ENCODE assay signal across 7 cellular contexts in the genomic region with DNA sequence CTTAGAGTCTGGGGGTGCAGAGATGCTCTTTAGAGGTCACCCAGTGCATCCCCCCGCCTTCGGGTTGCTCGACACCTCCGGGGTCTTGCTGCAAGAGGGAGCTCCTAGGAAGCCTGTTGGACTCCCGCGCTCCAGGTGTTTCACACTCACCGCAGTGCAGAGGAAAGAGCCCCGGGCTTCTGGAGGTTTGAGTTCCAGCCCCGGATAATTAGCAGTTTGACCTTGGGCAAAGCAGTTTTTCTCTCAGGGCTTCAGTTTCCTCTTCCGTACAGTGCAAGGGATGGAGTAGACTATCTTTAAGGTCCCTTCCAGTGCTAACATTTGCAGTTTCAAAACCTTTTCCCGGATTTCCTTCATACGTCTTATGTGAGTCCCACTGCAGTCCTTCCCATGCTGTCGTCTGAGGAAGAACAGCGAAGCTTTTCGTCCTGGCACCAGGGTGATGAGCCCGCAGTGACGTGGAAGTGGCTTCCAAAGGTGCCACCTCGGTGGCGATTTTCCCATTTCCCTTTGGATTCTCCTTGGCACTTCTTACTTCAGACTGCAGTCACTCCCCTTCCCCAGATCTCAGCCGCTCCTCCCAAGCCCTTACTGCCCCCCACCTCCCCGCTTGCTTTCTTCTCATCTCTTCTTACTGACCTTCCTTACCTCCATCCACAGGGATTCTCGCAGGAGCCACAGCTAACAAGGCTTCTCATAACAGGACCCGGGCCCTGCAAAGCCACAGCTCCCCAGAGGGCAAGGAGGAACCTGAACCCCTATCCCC. TPM values are rescaled to one million over a fixed set of nuclear protein-coding genes. Genes with fewer than 3 reads are reported as not detected.
DNase-seq lines count a peak whose midpoint lies in the region; ATAC-seq, FAIRE-seq and TF ChIP-seq lines count a peak whose summit lies in the region.

No MANE protein-coding gene starts in this region.

- no TSS peak for BruUV-seq in OCI-LY7 (replicated peaks; lab: Mats Ljungman, UMichigan)
- BruUV-seq in endothelial cell of umbilical vein (replicated peaks; lab: Mats Ljungman, UMichigan) = TSS peak; percentile 26

- peaks cover 48% of the 10 kb centered on the region for H3K36me3 ChIP-seq in OCI-LY7 (ENCODE audit: insufficient read depth, low read length)
- peaks cover 14 to 39% of the 10 kb centered on the region in 2 experiments for H3K36me3 ChIP-seq in endothelial cell of umbilical vein (ENCODE audit: control insufficient read depth in 2 of 2, extremely low read depth in 1 of 2, insufficient read depth in 2 of 2, low read length in 2 of 2)
- H3K36me3 ChIP-seq in neuron (ENCODE audit: insufficient read depth, low read length) = peaks cover 26% of the 10 kb centered on the region

- TF ChIP-seq CTCF in OCI-LY7 (conservative IDR thresholded peaks at IDR 0.05; ENCODE audit: low read length) (no peak), endothelial cell of umbilical vein (IDR thresholded peaks at IDR 0.05; ENCODE audit: extremely low read depth in 1 of 2, insufficient read depth in 1 of 2, low read depth in 1 of 2, low read length in 2 of 2) (no peak)

- H3K27ac ChIP-seq in OCI-LY7 (ENCODE audit: low read depth, low read length, poor library complexity, severe bottlenecking) (peak overlapping the region; percentile 44), endothelial cell of umbilical vein (ENCODE audit: insufficient read depth, low read depth, low read length) (no peak overlapping the region)

- intact Hi-C loops in OCI-LY7 (cut with micrococcal nuclease; ENCODE audit: unreplicated experiment) = loop anchor here (1.0 to 5.0 kb wide), 6 partner anchors 52 to 376 kb away; a partner anchor contains a TSS
- intact Hi-C loops in endothelial cell of umbilical vein (cut with micrococcal nuclease) = loop anchor here (1.0 to 5.0 kb wide), 5 partner anchors 52 to 376 kb away; a partner anchor contains a TSS

- TF ChIP-seq POLR2A in endothelial cell of umbilical vein (IDR thresholded peaks at IDR 0.05; ENCODE audit: low read depth, low read length) = peak; percentile 37

- H4K20me1 ChIP-seq in OCI-LY7 (ENCODE audit: insufficient read depth, low read length) (no peaks in the 10 kb centered on the region), endothelial cell of umbilical vein (replicated peaks; ENCODE audit: control insufficient read depth, extremely low read depth, insufficient read depth, low read length) (no peaks in the 10 kb centered on the region)

- POLR2A ChIA-PET in OCI-LY7 (lab: Charles Lee) (interaction anchor here (0.5 to 4.2 kb wide), 15 partner anchors 11 to 150 kb away, joined by 3 to 35 read pairs (median 4); no protein-coding TSS in a partner anchor), endothelial cell of umbilical vein (lab: Charles Lee) (interaction anchor here (0.7 to 1.4 kb wide), 6 partner anchors 9 to 54 kb away, joined by 3 to 6 read pairs (median 4); no protein-coding TSS in a partner anchor)

- H3K9me3 ChIP-seq in OCI-LY7 (ENCODE audit: low read length) (no peaks in the 10 kb centered on the region), endothelial cell of umbilical vein (replicated peaks; ENCODE audit: control insufficient read depth, insufficient read depth, low read length) (no peaks in the 10 kb centered on the region), neuron (ENCODE audit: low read length) (no peaks in the 10 kb centered on the region)

- H3K9me1 ChIP-seq in endothelial cell of umbilical vein (replicated peaks; ENCODE audit: control insufficient read depth, extremely low read depth, insufficient read depth, low read length) = no peaks in the 10 kb centered on the region

- H3K79me2 ChIP-seq in OCI-LY7 (ENCODE audit: insufficient read depth, low read depth, low read length) = peaks cover 23% of the 10 kb centered on the region; the same call in 1 of the 2 replicates
- H3K79me2 ChIP-seq in endothelial cell of umbilical vein (ENCODE audit: control insufficient read depth, insufficient read depth, low read length) = peaks cover 7% of the 10 kb centered on the region

- peaks cover 23% of the 10 kb centered on the region for H3K4me1 ChIP-seq in OCI-LY7 (ENCODE audit: insufficient read depth, low read length, poor library complexity, severe bottlenecking)
- peaks cover 19% of the 10 kb centered on the region for H3K4me1 ChIP-seq in endothelial cell of umbilical vein (ENCODE audit: control insufficient read depth, extremely low read depth, insufficient read depth, low read length)
- peaks cover 13% of the 10 kb centered on the region for H3K4me1 ChIP-seq in neuron (ENCODE audit: insufficient read depth, low read length)

- H3K4me3 ChIP-seq in OCI-LY7 (ENCODE audit: low read depth, low read length, poor library complexity, severe bottlenecking) (peak overlapping the region; percentile 97), endothelial cell of umbilical vein (replicated peaks in 1 of 3; ENCODE audit: insufficient read depth in 1 of 3, low read depth in 1 of 3, low read length in 3 of 3) (peak overlapping the region; percentile 45 to 88 (median 87)), neuron (ENCODE audit: low read length) (peak overlapping the region; percentile 76)

- H3K27me3 ChIP-seq in endothelial cell of umbilical vein (ENCODE audit: control insufficient read depth in 2 of 2, insufficient read depth in 2 of 2, low read length in 2 of 2) (no peaks in the 10 kb centered on the region), neuron (ENCODE audit: insufficient read depth, low read length) (no peaks in the 10 kb centered on the region)

- FAIRE-seq in endothelial cell of umbilical vein (lab: Jason Lieb, UNC) = peak; percentile 38

- peak; percentile 48 for DNase-seq in OCI-LY7 (ENCODE audit: low spot score)
- DNase-seq in endothelial cell of umbilical vein (ENCODE audit: low read depth, low spot score) = peak; percentile 33

- ATAC-seq in GM21528 (IDR thresholded peaks at IDR 0.05; ENCODE audit: low FRiP score, unreplicated experiment) (peak; percentile 2), HG02885 (IDR thresholded peaks at IDR 0.05; ENCODE audit: poor library complexity, unreplicated experiment) (no peak), GM19452 (IDR thresholded peaks at IDR 0.05; ENCODE audit: unreplicated experiment) (no peak), HG03565 (IDR thresholded peaks at IDR 0.05; ENCODE audit: unreplicated experiment) (no peak)

- H3K4me2 ChIP-seq in OCI-LY7 (ENCODE audit: low read length) (peak overlapping the region; percentile 86), endothelial cell of umbilical vein (ENCODE audit: insufficient read depth, low read length) (peak overlapping the region; percentile 93)

- CTCF ChIA-PET in OCI-LY7 (lab: Charles Lee; ENCODE audit: unreplicated experiment) = interaction anchor here (0.5 to 3.3 kb wide), 4 partner anchors 15 to 129 kb away, joined by 3 to 17 read pairs (median 4); a partner anchor contains a TSS
- CTCF ChIA-PET in endothelial cell of umbilical vein (lab: Charles Lee) = interaction anchor here (0.7 to 7.0 kb wide), 14 partner anchors 10 to 417 kb away, joined by 3 to 99 read pairs (median 8); a partner anchor contains a TSS

- H3K9ac ChIP-seq in endothelial cell of umbilical vein (replicated peaks; ENCODE audit: extremely low read depth, insufficient read depth, low read length) = peak overlapping the region; percentile 58

- H3K9me2 ChIP-seq in OCI-LY7 (ENCODE audit: insufficient read depth, low read length) = no peaks in the 10 kb centered on the region

- H2AFZ ChIP-seq in OCI-LY7 (ENCODE audit: low read length) (peak overlapping the region; percentile 54; the same call in 1 of the 2 replicates), endothelial cell of umbilical vein (ENCODE audit: low read depth, low read length) (peak overlapping the region; percentile 79), neuron (ENCODE audit: low read depth, low read length) (peak overlapping the region; percentile 74)

- dilution Hi-C loops in endothelial cell of umbilical vein (cut with MboI; ENCODE audit: extremely low pct_ligation_motif_present, low sequenced_read_pairs) = no loop called here

RNA-seq across cellular contexts. Expression of a gene that starts 0.6 kb away (rescaled TPM):
- total RNA-seq in OCI-LY7 (2014; rRNA removed; shearing (Covaris generic)) = 65.9 and 66.3 TPM in 2 replicates
- total RNA-seq in OCI-LY7 (2022) = 62.2 and 74.5 TPM in 2 replicates
- total RNA-seq in endothelial cell of umbilical vein = 56.1 and 56.6 TPM in 2 replicates
- 88.3 and 98.9 TPM in 2 replicates for polyA plus RNA-seq in endothelial cell of umbilical vein
- 81.0 and 85.8 TPM in 2 replicates for polyA plus RNA-seq in endothelial cell of umbilical vein (2011; cell fraction: cytosol; rRNA removed)
- 38.6 and 41.8 TPM in 2 replicates for polyA plus RNA-seq in endothelial cell of umbilical vein (2011; cell fraction: nucleus; rRNA removed)
- polyA plus RNA-seq in endothelial cell of umbilical vein (2012) = 67.0 and 68.1 TPM in 2 replicates
- 27.1 and 28.2 TPM in 2 replicates for polyA minus RNA-seq in endothelial cell of umbilical vein
- polyA minus RNA-seq in endothelial cell of umbilical vein (2011; cell fraction: cytosol; rRNA and poly(A)+ RNA removed) = 10.1 TPM
- 7.1 and 10.4 TPM in 2 replicates for polyA minus RNA-seq in endothelial cell of umbilical vein (2011; cell fraction: nucleus; rRNA and poly(A)+ RNA removed)

RNA-seq across cellular contexts. Expression of a gene that starts 1.0 kb away (rescaled TPM):
- total RNA-seq in OCI-LY7 (2014; rRNA removed; shearing (Covaris generic)) = 97.0 and 136 TPM in 2 replicates
- total RNA-seq in OCI-LY7 (2022) = 59.7 and 68.7 TPM in 2 replicates
- 59.7 and 69.3 TPM in 2 replicates for total RNA-seq in endothelial cell of umbilical vein
- 84.4 and 99.0 TPM in 2 replicates for polyA plus RNA-seq in endothelial cell of umbilical vein
- 75.4 and 77.0 TPM in 2 replicates for polyA plus RNA-seq in endothelial cell of umbilical vein (2011; cell fraction: cytosol; rRNA removed)
- polyA plus RNA-seq in endothelial cell of umbilical vein (2011; cell fraction: nucleus; rRNA removed) = 106 and 107 TPM in 2 replicates
- polyA plus RNA-seq in endothelial cell of umbilical vein (2012) = 61.2 and 63.0 TPM in 2 replicates
- polyA minus RNA-seq in endothelial cell of umbilical vein = 44.1 and 48.6 TPM in 2 replicates
- 29.8 TPM for polyA minus RNA-seq in endothelial cell of umbilical vein (2011; cell fraction: cytosol; rRNA and poly(A)+ RNA removed)
- 18.0 and 19.7 TPM in 2 replicates for polyA minus RNA-seq in endothelial cell of umbilical vein (2011; cell fraction: nucleus; rRNA and poly(A)+ RNA removed)

RNA-seq across cellular contexts. Expression of a gene that starts 10.1 kb away (rescaled TPM):
- 0.22 TPM in 1 of 2 replicates, not detected in the other for total RNA-seq in OCI-LY7 (2014; rRNA removed; shearing (Covaris generic))
- total RNA-seq in OCI-LY7 (2022) (0.40 and 0.44 TPM in 2 replicates), endothelial cell of umbilical vein (0.60 and 0.75 TPM in 2 replicates)
- polyA plus RNA-seq in endothelial cell of umbilical vein = 0.14 TPM in 2 replicates
- polyA plus RNA-seq in endothelial cell of umbilical vein (2011; cell fraction: cytosol; rRNA removed) = 0.03 and 0.20 TPM in 2 replicates
- 0.53 and 0.60 TPM in 2 replicates for polyA plus RNA-seq in endothelial cell of umbilical vein (2011; cell fraction: nucleus; rRNA removed)
- polyA plus RNA-seq in endothelial cell of umbilical vein (2012) = 0.15 and 0.25 TPM in 2 replicates
- polyA minus RNA-seq in endothelial cell of umbilical vein = 0.57 and 0.61 TPM in 2 replicates
- not detected for polyA minus RNA-seq in endothelial cell of umbilical vein (2011; cell fraction: cytosol; rRNA and poly(A)+ RNA removed)
- polyA minus RNA-seq in endothelial cell of umbilical vein (2011; cell fraction: nucleus; rRNA and poly(A)+ RNA removed) = 0.72 and 1.3 TPM in 2 replicates

RNA-seq across cellular contexts. Expression of a gene that starts 21.4 kb away (rescaled TPM):
- 18.9 and 30.3 TPM in 2 replicates for total RNA-seq in OCI-LY7 (2014; rRNA removed; shearing (Covaris generic))
- 26.9 and 27.6 TPM in 2 replicates for total RNA-seq in OCI-LY7 (2022)
- total RNA-seq in endothelial cell of umbilical vein = 141 and 159 TPM in 2 replicates
- 229 and 243 TPM in 2 replicates for polyA plus RNA-seq in endothelial cell of umbilical vein
- 146 and 160 TPM in 2 replicates for polyA plus RNA-seq in endothelial cell of umbilical vein (2011; cell fraction: cytosol; rRNA removed)
- 128 and 161 TPM in 2 replicates for polyA plus RNA-seq in endothelial cell of umbilical vein (2011; cell fraction: nucleus; rRNA removed)
- 198 and 248 TPM in 2 replicates for polyA plus RNA-seq in endothelial cell of umbilical vein (2012)
- 226 and 287 TPM in 2 replicates for polyA minus RNA-seq in endothelial cell of umbilical vein
- polyA minus RNA-seq in endothelial cell of umbilical vein (2011; cell fraction: cytosol; rRNA and poly(A)+ RNA removed) = 8.9 TPM
- 44.2 and 57.5 TPM in 2 replicates for polyA minus RNA-seq in endothelial cell of umbilical vein (2011; cell fraction: nucleus; rRNA and poly(A)+ RNA removed)

RNA-seq across cellular contexts. Expression of a gene that starts 53.9 kb away (rescaled TPM):
- total RNA-seq in OCI-LY7 (2014; rRNA removed; shearing (Covaris generic)) = 257 and 264 TPM in 2 replicates
- total RNA-seq in OCI-LY7 (2022) (512 and 545 TPM in 2 replicates), endothelial cell of umbilical vein (455 and 483 TPM in 2 replicates)
- 417 and 433 TPM in 2 replicates for polyA plus RNA-seq in endothelial cell of umbilical vein
- polyA plus RNA-seq in endothelial cell of umbilical vein (2011; cell fraction: cytosol; rRNA removed) = 499 and 555 TPM in 2 replicates
- 278 and 328 TPM in 2 replicates for polyA plus RNA-seq in endothelial cell of umbilical vein (2011; cell fraction: nucleus; rRNA removed)
- polyA plus RNA-seq in endothelial cell of umbilical vein (2012) = 474 and 501 TPM in 2 replicates
- 393 and 414 TPM in 2 replicates for polyA minus RNA-seq in endothelial cell of umbilical vein
- polyA minus RNA-seq in endothelial cell of umbilical vein (2011; cell fraction: cytosol; rRNA and poly(A)+ RNA removed) = 95.7 TPM
- 178 and 226 TPM in 2 replicates for polyA minus RNA-seq in endothelial cell of umbilical vein (2011; cell fraction: nucleus; rRNA and poly(A)+ RNA removed)
